8 cellular contexts compared by ENCODE assay signal in genomic region chr5:134904621-134905245, GRCh38. TPM values are rescaled to one million over a fixed set of nuclear protein-coding genes. Genes with fewer than 3 reads are reported as not detected.
DNase-seq lines count a peak whose midpoint lies in the region; ATAC-seq and TF ChIP-seq lines count a peak whose summit lies in the region.

Gene PCBD2 (plus strand): TSS chr5:134905131. CDS start chr5:134905140, 9 bp downstream.

- peak within 1 kb of the TSS; percentile 99 for H3K27ac Mint-ChIP-seq in activated naive CD4-positive, alpha-beta T cell treated with anti-CD3 and anti-CD28 coated beads for 36 hours

- H3K27ac ChIP-seq in temporal lobe (ENCODE audit: low read depth, low read length): peak within 1 kb of the TSS; percentile 88

- ATAC-seq in HG02571 (IDR thresholded peaks at IDR 0.05; ENCODE audit: unreplicated experiment): peak; percentile 78

- H3K36me3 Mint-ChIP-seq in activated naive CD4-positive, alpha-beta T cell treated with anti-CD3 and anti-CD28 coated beads for 36 hours (ENCODE audit: low read depth): peaks cover 6% of the 10 kb centered on the region

- TF ChIP-seq CTCF in NB4 (IDR thresholded peaks at IDR 0.05; ENCODE audit: low read depth, low read length): peak; percentile 80

- CTCF ChIA-PET in activated naive CD4-positive, alpha-beta T cell treated with anti-CD3 and anti-CD28 coated beads for 36 hours (lab: Charles Lee): interaction anchor here (0.6 to 3.1 kb wide), 27 partner anchors 9 to 755 kb away, joined by 3 to 16 read pairs (median 5); partner anchors contain the start of genes C5orf24, CAMLG, DDX46 and TXNDC15

- DNase-seq in NB4 (ENCODE audit: low read depth) (peak; percentile 96), SK-N-DZ (ENCODE audit: low spot score) (peak; percentile 88), globus pallidus (ENCODE audit: low spot score) (peak; percentile 85), occipital lobe (lab: John Stamatoyannopoulos, UW) (peak; percentile 80)
- peak; percentile 95 for DNase-seq in activated naive CD4-positive, alpha-beta T cell treated with anti-CD3 and anti-CD28 coated beads for 36 hours

- peak within 1 kb of the TSS; percentile 98 for H3K4me3 Mint-ChIP-seq in activated naive CD4-positive, alpha-beta T cell treated with anti-CD3 and anti-CD28 coated beads for 36 hours

- peak within 1 kb of the TSS; percentile 95 for H3K4me3 ChIP-seq in NB4 (ENCODE audit: low read depth, low read length)

- H3K9me3 Mint-ChIP-seq in activated naive CD4-positive, alpha-beta T cell treated with anti-CD3 and anti-CD28 coated beads for 36 hours: no peaks in the 10 kb centered on the region

- H3K27me3 Mint-ChIP-seq in activated naive CD4-positive, alpha-beta T cell treated with anti-CD3 and anti-CD28 coated beads for 36 hours (ENCODE audit: low read depth): no peaks in the 10 kb centered on the region

- H3K4me1 Mint-ChIP-seq in activated naive CD4-positive, alpha-beta T cell treated with anti-CD3 and anti-CD28 coated beads for 36 hours (ENCODE audit: low read depth): peaks cover 17% of the 10 kb centered on the region

- intact Hi-C loops in activated naive CD4-positive, alpha-beta T cell treated with anti-CD3 and anti-CD28 coated beads for 36 hours (cut with micrococcal nuclease): loop anchor here (1.0 to 10.0 kb wide), 16 partner anchors 16 to 727 kb away; partner anchors contain the start of genes C5orf24, CAMLG, DDX46 and JADE2

- TF ChIP-seq POLR2A in GM10847 (IDR thresholded peaks at IDR 0.05; ENCODE audit: extremely low read depth, insufficient read length) (peak; percentile 36), NB4 (IDR thresholded peaks at IDR 0.05; ENCODE audit: extremely low read depth, insufficient read length) (peak; percentile 72)

RNA-seq across cellular contexts. Expression of gene PCBD2, which starts in this region (rescaled TPM):
- 18.8 and 20.8 TPM in 2 replicates for polyA plus RNA-seq in SK-N-DZ (2014; cell fraction: cytosol; rRNA removed)
- 5.3 and 8.4 TPM in 2 replicates for polyA plus RNA-seq in SK-N-DZ (2014; cell fraction: nucleus; rRNA removed)
- total RNA-seq in activated naive CD4-positive, alpha-beta T cell treated with anti-CD3 and anti-CD28 coated beads for 36 hours: 10 to 100 TPM in 1 of 2 experiments, 1 to 10 TPM in 1; 9.6 to 10.5 TPM
- total RNA-seq in occipital lobe (7.0 TPM), temporal lobe (5.7 TPM)

Comparison
In these comparisons a context has a peak if more than half of its experiments do, and no peak if none do; other contexts are left out.
1. Peak in every context shown above with its lines: DNase-seq, ATAC-seq, H3K4me3 ChIP-seq and H3K27ac ChIP-seq.